9 cellular contexts compared by ENCODE assay signal in the genomic region with DNA sequence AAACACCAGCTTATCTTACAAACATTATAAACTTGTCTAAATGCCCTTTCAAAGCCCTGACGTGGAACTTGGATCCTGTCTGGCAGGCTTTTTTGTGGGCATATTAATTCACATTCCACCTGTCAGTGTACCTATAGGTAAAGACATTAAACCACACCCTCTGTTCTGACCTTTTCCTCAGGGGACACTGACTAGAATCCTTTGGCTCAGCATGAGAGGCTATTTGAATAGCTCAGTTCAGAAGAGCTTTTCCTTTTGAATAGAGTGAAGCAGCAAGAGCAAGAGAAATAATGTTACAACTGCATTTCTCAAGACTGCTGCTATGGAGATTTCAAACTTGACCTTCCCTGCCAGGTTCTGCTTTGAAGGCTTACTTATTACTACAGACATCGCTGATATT.
DNase-seq lines count a peak whose midpoint lies in the region; FAIRE-seq and TF ChIP-seq lines count a peak whose summit lies in the region.
"Had no signal": no experiment of that assay in that cellular context is flagged by ENCODE, and none has a peak within 500 bp of the region (broad histone marks: within the 10 kb centered on the region; RNA-seq: fewer than 3 reads in every experiment).

No MANE protein-coding gene starts in this region.

- DNase-seq in HPDE6-E6E7 (ENCODE audit: extremely low spot score): peak; percentile 31
- peak; percentile 80 for DNase-seq in NCI-H748 (lab: John Stamatoyannopoulos, UW; ENCODE audit: unreplicated experiment)
- peak in 1 of 2 donors; percentile 37 for DNase-seq in cardiac muscle cell (ENCODE audit: low read depth in 1 of 2, low spot score in 1 of 2)
- DNase-seq in progenitor cell of endocrine pancreas (ENCODE audit: low spot score, unreplicated experiment): no peak
- no peak for DNase-seq in GM23248
- DNase-seq in HTR-8/SVneo (ENCODE audit: insufficient read length, low spot score): no peak
- no peak for DNase-seq in SKM-1 (lab: John Stamatoyannopoulos, UW; ENCODE audit: unreplicated experiment)
- DNase-seq: activated CD4-positive, alpha-beta T cell treated with anti-CD3 and anti-CD28 coated beads, Interleukin-2, amount 50 U/mL, for 1 hour; upper lobe of left lung had no signal

- no peak for FAIRE-seq in HTR-8/SVneo (lab: Jason Lieb, UNC)

- no peak for TF ChIP-seq CTCF in cardiac muscle cell (IDR thresholded peaks at IDR 0.05; ENCODE audit: low read depth, low read length)
- TF ChIP-seq CTCF in progenitor cell of endocrine pancreas (IDR thresholded peaks at IDR 0.05; ENCODE audit: unreplicated experiment): no peak

- no peaks in the 10 kb centered on the region for H3K79me2 ChIP-seq in GM23248 (ENCODE audit: insufficient read depth)

- H3K27me3 ChIP-seq in cardiac muscle cell (no peaks in the 10 kb centered on the region), GM23248 (replicated peaks; ENCODE audit: insufficient read depth) (no peaks in the 10 kb centered on the region)
- H3K27me3 ChIP-seq: upper lobe of left lung had no signal

- no peaks in the 10 kb centered on the region for H3K9me3 Mint-ChIP-seq in progenitor cell of endocrine pancreas (ENCODE audit: low read depth)

- no peaks in the 10 kb centered on the region for H4K20me1 ChIP-seq in GM23248 (ENCODE audit: insufficient read depth)

- H3K36me3 ChIP-seq in cardiac muscle cell (peaks cover 10% of the 10 kb centered on the region), GM23248 (ENCODE audit: low read depth) (no peaks in the 10 kb centered on the region; the same call in 1 of the 2 replicates)

- WGBS in GM23248 (ENCODE audit: low coverage in 1 of 2, low lambda C conversion rate in 2 of 2, missing lambda C conversion rate in 2 of 2), 2 experiments: 98% methylated on average over 2 of the region's 2 CpGs

- no peak overlapping the region for H3K4me3 ChIP-seq in cardiac muscle cell
- H3K4me3 ChIP-seq in GM23248: no peak overlapping the region
- H3K4me3 ChIP-seq: upper lobe of left lung had no signal

- H3K4me1 ChIP-seq in cardiac muscle cell (ENCODE audit: low read depth) (peaks cover 34% of the 10 kb centered on the region), GM23248 (ENCODE audit: insufficient read depth) (no peaks in the 10 kb centered on the region; the same call in 1 of the 2 replicates)

- no peaks in the 10 kb centered on the region for H3K9me2 ChIP-seq in GM23248 (ENCODE audit: insufficient read depth)

- H3K4me3 Mint-ChIP-seq in progenitor cell of endocrine pancreas (ENCODE audit: low read depth): peak overlapping the region; percentile 41

- H3K4me1 Mint-ChIP-seq in progenitor cell of endocrine pancreas (ENCODE audit: low read depth): peaks cover 36% of the 10 kb centered on the region

- peak overlapping the region; percentile 87 for H3K27ac Mint-ChIP-seq in progenitor cell of endocrine pancreas

- H3F3A ChIP-seq in GM23248 (ENCODE audit: insufficient read depth): no peaks in the 10 kb centered on the region; the same call in 1 of the 2 replicates

- no peak overlapping the region for H2AFZ ChIP-seq in GM23248

- H3K36me3 Mint-ChIP-seq in progenitor cell of endocrine pancreas (ENCODE audit: insufficient read depth): peaks cover 5% of the 10 kb centered on the region

- no peaks in the 10 kb centered on the region for H3K27me3 Mint-ChIP-seq in progenitor cell of endocrine pancreas

- in situ Hi-C loops in GM23248 (cut with MboI): no loop called here

- H3K27ac ChIP-seq in cardiac muscle cell (peak overlapping the region; percentile 82), GM23248 (no peak overlapping the region)

- H3K9me3 ChIP-seq in cardiac muscle cell (ENCODE audit: low read depth) (no peaks in the 10 kb centered on the region), GM23248 (ENCODE audit: low read depth) (no peaks in the 10 kb centered on the region)
- H3K9me3 ChIP-seq: upper lobe of left lung had no signal

- H3K9ac ChIP-seq in GM23248: no peak overlapping the region

- no peak overlapping the region for H3K4me2 ChIP-seq in GM23248 (ENCODE audit: unreplicated experiment)

Comparison
In these comparisons a context has a peak if more than half of its experiments do, and no peak if none do; other contexts are left out.
1. DNase-seq: peak in HPDE6-E6E7 (single experiment) and NCI-H748 (single experiment); none in progenitor cell of endocrine pancreas (single experiment), GM23248 (single experiment), HTR-8/SVneo (single experiment) and SKM-1 (single experiment).